ENCODE assay signal across 9 cellular contexts in genomic region chr19:50657672-50658437, GRCh38. TPM values are rescaled to one million over a fixed set of nuclear protein-coding genes. Genes with fewer than 3 reads are reported as not detected.
DNase-seq lines count a peak whose midpoint lies in the region; ATAC-seq and TF ChIP-seq lines count a peak whose summit lies in the region.
"Had no signal": no experiment of that assay in that cellular context is flagged by ENCODE, and none has a peak within 500 bp of the region (broad histone marks: within the 10 kb centered on the region; RNA-seq: fewer than 3 reads in every experiment).

No MANE protein-coding gene starts in this region.

- peaks cover 4% of the 10 kb centered on the region for H3K79me1 ChIP-seq in trophoblast cell (ENCODE audit: low read length)

- peaks cover 8 to 13% of the 10 kb centered on the region in 2 experiments for H3K4me1 ChIP-seq in trophoblast cell (ENCODE audit: control insufficient read depth in 1 of 2, insufficient read depth in 2 of 2, low read length in 2 of 2)
- H3K4me1 ChIP-seq in tibial artery: peaks cover 0 to 18% (median 14%) of the 10 kb centered on the region in 4 donors

- no CpG with 5 or more reads among the region's 39 CpGs for WGBS in trophoblast cell (ENCODE audit: extremely low coverage, insufficient coverage, insufficient read length)

- H3K9me3 ChIP-seq in trophoblast cell (ENCODE audit: insufficient read depth, low read depth, low read length) (peaks cover 7% of the 10 kb centered on the region), tibial artery (peaks cover 0 to 12% (median 11%) of the 10 kb centered on the region in 3 donors)

- H3K18ac ChIP-seq in trophoblast cell (ENCODE audit: low read length): no peak overlapping the region

- H2BK12ac ChIP-seq in trophoblast cell (ENCODE audit: low read length): no peak overlapping the region

- intact Hi-C loops in Right ventricle myocardium inferior (cut with DNase I): no loop called here
- intact Hi-C loops in tibial artery (cut with DNase I; ENCODE audit: low total_unique reads): no loop called here

- H3K9ac ChIP-seq in trophoblast cell (ENCODE audit: low read length): no peak overlapping the region

- H4K8ac ChIP-seq in trophoblast cell (ENCODE audit: low read depth, low read length): peak overlapping the region; percentile 68

- no peak overlapping the region for H3K4ac ChIP-seq in trophoblast cell (ENCODE audit: low read depth, low read length)

- H3K27ac ChIP-seq in trophoblast cell (ENCODE audit: low read depth, low read length) (no peak overlapping the region), tibial artery (no peak overlapping the region)

- DNase-seq in GM03348 (ENCODE audit: low spot score) (peak; percentile 97), Kasumi-1 (lab: John Stamatoyannopoulos, UW) (peak; percentile 100), T follicular helper cell (ENCODE audit: low read depth) (peak; percentile 70), Right ventricle myocardium inferior (ENCODE audit: missing footprints) (peak; percentile 92), trophoblast cell (peak; percentile 70 to 72), tibial artery (peak; percentile 70 to 74)
- DNase-seq in activated naive CD8-positive, alpha-beta T cell treated with anti-CD3 and anti-CD28 coated beads, Interleukin-2, amount 50 U/mL, for 16 hours (ENCODE audit: low read depth, low spot score): peak; percentile 85

- no peak overlapping the region for H2BK5ac ChIP-seq in trophoblast cell (ENCODE audit: low read depth, low read length, poor library complexity)

- H3K4me3 ChIP-seq in trophoblast cell (ENCODE audit: low read depth, low read length) (peak overlapping the region; percentile 60), tibial artery (peak overlapping the region in 1 of 2 donors; percentile 30)

- no peak overlapping the region for H2BK120ac ChIP-seq in trophoblast cell (ENCODE audit: insufficient read depth, low read length, poor library complexity)

- no peaks in the 10 kb centered on the region for H3K79me2 ChIP-seq in trophoblast cell (ENCODE audit: control insufficient read depth, insufficient read depth, low read length, poor library complexity)

- H3K36me3 ChIP-seq in trophoblast cell (ENCODE audit: control insufficient read depth in 1 of 2, insufficient read depth in 2 of 2, low read length in 2 of 2) (no peaks in the 10 kb centered on the region), tibial artery (no peaks in the 10 kb centered on the region)

- H3K14ac ChIP-seq in trophoblast cell (ENCODE audit: low read length): no peak overlapping the region

- H3K27me3 ChIP-seq in trophoblast cell (ENCODE audit: insufficient read depth, low read length) (no peaks in the 10 kb centered on the region), tibial artery (peaks cover 0 to 73% of the 10 kb centered on the region in 2 donors)

- H2AK5ac ChIP-seq in trophoblast cell (ENCODE audit: low read length): no peak overlapping the region

- no peak for TF ChIP-seq CTCF in tibial artery (IDR thresholded peaks at IDR 0.05)

- peak; percentile 89 for ATAC-seq in Right ventricle myocardium inferior
- ATAC-seq in HG02642 (IDR thresholded peaks at IDR 0.05; ENCODE audit: poor library complexity, unreplicated experiment): no peak

- no peak overlapping the region for H4K12ac ChIP-seq in trophoblast cell (ENCODE audit: low read depth, low read length)

- H2AFZ ChIP-seq in trophoblast cell (ENCODE audit: insufficient read depth, low read length, poor library complexity): peak overlapping the region; percentile 8

- no peak overlapping the region for H3K23ac ChIP-seq in trophoblast cell (ENCODE audit: low read length)

- H4K91ac ChIP-seq in trophoblast cell (ENCODE audit: low read depth, low read length): peak overlapping the region; percentile 23

- peak overlapping the region; percentile 77 for H3K4me2 ChIP-seq in trophoblast cell (ENCODE audit: low read length)

RNA-seq across cellular contexts. Expression of gene C19orf81, which starts 8.6 kb away (rescaled TPM):
- 2.5 TPM for total RNA-seq in Right ventricle myocardium inferior
- polyA plus RNA-seq in trophoblast cell (2013): 3.3 and 4.3 TPM in 2 replicates

RNA-seq across cellular contexts. Expression of gene SYT3, which starts 18.2 kb away (rescaled TPM):
- 0.27 TPM for total RNA-seq in Right ventricle myocardium inferior
- 0.25 and 0.32 TPM in 2 replicates for polyA plus RNA-seq in trophoblast cell (2013)
- total RNA-seq: subcutaneous adipose tissue had no signal
